ENCODE assay signal across 2 cellular contexts in genomic region chr12:24608637-24609285, GRCh38.
TF ChIP-seq lines count a peak whose summit lies in the region.

No MANE protein-coding gene starts in this region.

TF ChIP-seq in SK-N-SH, 30 proteins besides CTCF, POLR2A, EP300 and RAD21 (continued from another document):
- TF ChIP-seq EZH2phosphoT487 (IDR thresholded peaks at IDR 0.05; ENCODE audit: borderline replicate concordance, low read depth): no peak
- no peak for TF ChIP-seq TCF12 (IDR thresholded peaks at IDR 0.05)
- TF ChIP-seq TAF1 (IDR thresholded peaks at IDR 0.05; ENCODE audit: borderline replicate concordance, low read depth, low read length): no peak
- TF ChIP-seq NRF1 (IDR thresholded peaks at IDR 0.05; ENCODE audit: low read depth, low read length): no peak
- TF ChIP-seq JUND (IDR thresholded peaks at IDR 0.05): no peak
- no peak for TF ChIP-seq TEAD4 (IDR thresholded peaks at IDR 0.05; ENCODE audit: borderline replicate concordance, insufficient read depth)
- no peak for TF ChIP-seq FOXJ3 (CRISPR knock-in tag; IDR thresholded peaks at IDR 0.05)

TF ChIP-seq in SK-N-SH treated with all-trans-retinoic acid at 6 μM for 48 hours, 23 proteins besides CTCF, POLR2A, EP300 and RAD21 (continued from another document):
- no peak for TF ChIP-seq POU6F1 (CRISPR knock-in tag; IDR thresholded peaks at IDR 0.05; ENCODE audit: borderline replicate concordance, low read depth)
- no peak for TF ChIP-seq ESRRG (CRISPR knock-in tag; IDR thresholded peaks at IDR 0.05)
- TF ChIP-seq ZFP30 (CRISPR knock-in tag; IDR thresholded peaks at IDR 0.05): no peak
- TF ChIP-seq PATZ1 (CRISPR knock-in tag; IDR thresholded peaks at IDR 0.05; ENCODE audit: borderline replicate concordance): no peak
- TF ChIP-seq ZNF565 (CRISPR knock-in tag; conservative IDR thresholded peaks at IDR 0.05; ENCODE audit: low read depth): no peak
- TF ChIP-seq RARB (CRISPR knock-in tag; IDR thresholded peaks at IDR 0.05): no peak
- no peak for TF ChIP-seq ZFP3 (CRISPR knock-in tag; IDR thresholded peaks at IDR 0.05)
- no peak for TF ChIP-seq ZNF70 (CRISPR knock-in tag; IDR thresholded peaks at IDR 0.05)
- TF ChIP-seq CSDC2 (CRISPR knock-in tag; IDR thresholded peaks at IDR 0.05): no peak
- TF ChIP-seq OSR1 (CRISPR knock-in tag; IDR thresholded peaks at IDR 0.05): no peak
- no peak for TF ChIP-seq SNAI2 (CRISPR knock-in tag; IDR thresholded peaks at IDR 0.05)
- TF ChIP-seq, protein P1, sequence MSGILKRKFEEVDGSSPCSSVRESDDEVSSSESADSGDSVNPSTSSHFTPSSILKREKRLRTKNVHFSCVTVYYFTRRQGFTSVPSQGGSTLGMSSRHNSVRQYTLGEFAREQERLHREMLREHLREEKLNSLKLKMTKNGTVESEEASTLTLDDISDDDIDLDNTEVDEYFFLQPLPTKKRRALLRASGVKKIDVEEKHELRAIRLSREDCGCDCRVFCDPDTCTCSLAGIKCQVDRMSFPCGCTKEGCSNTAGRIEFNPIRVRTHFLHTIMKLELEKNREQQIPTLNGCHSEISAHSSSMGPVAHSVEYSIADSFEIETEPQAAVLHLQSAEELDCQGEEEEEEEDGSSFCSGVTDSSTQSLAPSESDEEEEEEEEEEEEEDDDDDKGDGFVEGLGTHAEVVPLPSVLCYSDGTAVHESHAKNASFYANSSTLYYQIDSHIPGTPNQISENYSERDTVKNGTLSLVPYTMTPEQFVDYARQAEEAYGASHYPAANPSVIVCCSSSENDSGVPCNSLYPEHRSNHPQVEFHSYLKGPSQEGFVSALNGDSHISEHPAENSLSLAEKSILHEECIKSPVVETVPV (CRISPR knock-in tag; IDR thresholded peaks at IDR 0.05): no peak
- no peak for TF ChIP-seq TCF4 (CRISPR knock-in tag; IDR thresholded peaks at IDR 0.05; ENCODE audit: borderline replicate concordance)
- no peak for TF ChIP-seq PPARA (CRISPR knock-in tag; IDR thresholded peaks at IDR 0.05; ENCODE audit: borderline replicate concordance)
